1 cellular context compared by ENCODE assay signal in genomic region chr9:98579700-98580099, GRCh38.
TF ChIP-seq lines count a peak whose summit lies in the region.

No MANE protein-coding gene starts in this region.

TF ChIP-seq in liver, 16 proteins besides CTCF, POLR2A, EP300 and RAD21 (continued from another document):
- TF ChIP-seq REST (IDR thresholded peaks at IDR 0.05) (peak; percentile 27), TAF1 (conservative IDR thresholded peaks at IDR 0.05) (no peak), YY1 (IDR thresholded peaks at IDR 0.05) (peak; percentile 73), ZBTB33 (IDR thresholded peaks at IDR 0.05) (peak; percentile 79), SP1 (IDR thresholded peaks at IDR 0.05) (peak; percentile 63), EGR1 (IDR thresholded peaks at IDR 0.05; ENCODE audit: low read depth in 2 of 2) (peak in 1 of 2 donors; percentile 52), FOXA2 (IDR thresholded peaks at IDR 0.05) (no peak)
